20 cellular contexts compared by ENCODE assay signal in genomic region chr9:100204796-100205195, GRCh38.
"Had no signal": no experiment of that assay in that cellular context is flagged by ENCODE, and none has a peak within 500 bp of the region (broad histone marks: within the 10 kb centered on the region; RNA-seq: fewer than 3 reads in every experiment).

No MANE protein-coding gene starts in this region.

- H3K27me3 Mint-ChIP-seq: activated B cell treated with CpG ODN at 0.5 μM for 24 hours; activated CD8-positive, alpha-beta T cell treated with anti-CD3 and anti-CD28 coated beads for 36 hours; activated naive CD8-positive, alpha-beta T cell treated with anti-CD3 and anti-CD28 coated beads, Interleukin-2, amount 10 ng/mL, durations not matched to agents 7 days and 5 days had no signal

- H3K4me3 Mint-ChIP-seq: activated B cell treated with CpG ODN at 0.5 μM for 24 hours; activated CD8-positive, alpha-beta T cell treated with anti-CD3 and anti-CD28 coated beads for 36 hours; activated naive CD8-positive, alpha-beta T cell treated with anti-CD3 and anti-CD28 coated beads, Interleukin-2, amount 10 ng/mL, durations not matched to agents 7 days and 5 days; activated T-cell treated with anti-CD3 and anti-CD28 coated beads, Interleukin-2, amount 50 U/mL, for 4 hours; natural killer cell had no signal

- H3K4me3 ChIP-seq: breast epithelium, gastroesophageal sphincter, left lung, tibial artery, uterus had no signal

- H3K27ac ChIP-seq: breast epithelium, gastroesophageal sphincter, left lung, tibial artery, uterus had no signal

- H3K27ac Mint-ChIP-seq: activated B cell treated with CpG ODN at 0.5 μM for 24 hours; activated CD8-positive, alpha-beta T cell treated with anti-CD3 and anti-CD28 coated beads for 36 hours; activated naive CD8-positive, alpha-beta T cell treated with anti-CD3 and anti-CD28 coated beads, Interleukin-2, amount 10 ng/mL, durations not matched to agents 7 days and 5 days; natural killer cell had no signal

- DNase-seq: activated B cell treated with CpG ODN at 0.5 μM for 24 hours; activated CD4-positive, alpha-beta T cell treated with anti-CD3 and anti-CD28 coated beads for 48 hours; activated CD8-positive, alpha-beta T cell treated with anti-CD3 and anti-CD28 coated beads for 36 hours; activated gamma-delta T cell treated with Interleukin-2 at 50 U/mL for 16 hours; activated naive CD8-positive, alpha-beta T cell treated with anti-CD3 and anti-CD28 coated beads, Interleukin-2, amount 10 ng/mL, durations not matched to agents 7 days and 5 days; activated T-cell treated with anti-CD3 and anti-CD28 coated beads, Interleukin-2, amount 50 U/mL, for 4 hours; aorta; cerebellar nuclear complex; effector memory CD4-positive, alpha-beta T cell; left lung; natural killer cell; posterior cingulate gyrus; stimulated activated CD4-positive, alpha-beta T cell treated with anti-CD3 and anti-CD28 coated beads, Interleukin-15, amount 100 ng/mL, for 24 hours; stimulated activated CD4-positive, alpha-beta T cell treated with anti-CD3 and anti-CD28 coated beads, Interleukin-4, amount 100 ng/mL, for 24 hours; stimulated activated naive CD4-positive, alpha-beta T cell; T-helper 2 cell; tibial artery; uterus had no signal

- H3K36me3 ChIP-seq: breast epithelium, gastroesophageal sphincter, left lung, tibial artery, uterus had no signal

- H3K9me3 Mint-ChIP-seq: activated B cell treated with CpG ODN at 0.5 μM for 24 hours; activated CD8-positive, alpha-beta T cell treated with anti-CD3 and anti-CD28 coated beads for 36 hours; activated T-cell treated with anti-CD3 and anti-CD28 coated beads, Interleukin-2, amount 50 U/mL, for 4 hours; natural killer cell had no signal

- H3K9me3 ChIP-seq: breast epithelium, gastroesophageal sphincter, left lung, tibial artery, uterus had no signal

- ATAC-seq: activated CD8-positive, alpha-beta T cell treated with anti-CD3 and anti-CD28 coated beads for 36 hours; activated T-cell treated with anti-CD3 and anti-CD28 coated beads, Interleukin-2, amount 50 U/mL, for 4 hours; gastroesophageal sphincter; left lung; natural killer cell had no signal

- H3K4me1 ChIP-seq: breast epithelium, gastroesophageal sphincter, left lung, tibial artery, uterus had no signal
